Comparison of ENCODE assay signal across 8 cellular contexts in genomic region chr2:208254871-208255556, GRCh38. TPM values are rescaled to one million over a fixed set of nuclear protein-coding genes. Genes with fewer than 3 reads are reported as not detected.
DNase-seq lines count a peak whose midpoint lies in the region; ATAC-seq and TF ChIP-seq lines count a peak whose summit lies in the region.

Gene IDH1, minus strand, starts transcription at chr2:208255071. Its CDS starts 3,520 bp downstream, at chr2:208251551.

- TF ChIP-seq CTCF in CD14-positive monocyte (IDR thresholded peaks at IDR 0.05) = no peak
- peak; percentile 58 to 76 (median 68) for TF ChIP-seq CTCF in right lobe of liver (IDR thresholded peaks at IDR 0.05)

- peaks cover 49% of the 10 kb centered on the region for H3K4me1 Mint-ChIP-seq in CD14-positive monocyte
- peaks cover 39% of the 10 kb centered on the region for H3K4me1 Mint-ChIP-seq in dendritic cell treated with granulocyte-macrophage colony-stimulating factor and Interleukin-4, amounts not matched to agents 40 ng/mL and 50 ng/mL, for 4 days (ENCODE audit: low read depth)

- H3K4me1 ChIP-seq in right lobe of liver = peaks cover 0 to 32% (median 11%) of the 10 kb centered on the region in 4 donors

- ATAC-seq in GM19328 (IDR thresholded peaks at IDR 0.05; ENCODE audit: unreplicated experiment) (peak; percentile 80), HG03520 (IDR thresholded peaks at IDR 0.05; ENCODE audit: unreplicated experiment) (peak; percentile 71), right lobe of liver (peak; percentile 83 to 93 (median 86))

- no peaks in the 10 kb centered on the region for H3K27me3 ChIP-seq in right lobe of liver

- no peaks in the 10 kb centered on the region for H3K27me3 Mint-ChIP-seq in CD14-positive monocyte (ENCODE audit: low read depth in 3 of 3)
- no peaks in the 10 kb centered on the region for H3K27me3 Mint-ChIP-seq in dendritic cell treated with granulocyte-macrophage colony-stimulating factor and Interleukin-4, amounts not matched to agents 40 ng/mL and 50 ng/mL, for 4 days

- TF ChIP-seq POLR2A in right lobe of liver (IDR thresholded peaks at IDR 0.05) = peak; percentile 81

- H3K36me3 Mint-ChIP-seq in CD14-positive monocyte = peaks cover 11 to 12% of the 10 kb centered on the region in 2 donors
- peaks cover 46% of the 10 kb centered on the region for H3K36me3 Mint-ChIP-seq in dendritic cell treated with granulocyte-macrophage colony-stimulating factor and Interleukin-4, amounts not matched to agents 40 ng/mL and 50 ng/mL, for 4 days (ENCODE audit: low read depth)

- peaks cover 0 to 36% (median 2%) of the 10 kb centered on the region in 4 donors for H3K36me3 ChIP-seq in right lobe of liver

- H3K4me3 Mint-ChIP-seq in CD14-positive monocyte = peak within 1 kb of the TSS; percentile 88 to 97
- H3K4me3 Mint-ChIP-seq in dendritic cell treated with granulocyte-macrophage colony-stimulating factor and Interleukin-4, amounts not matched to agents 40 ng/mL and 50 ng/mL, for 4 days = peak within 1 kb of the TSS; percentile 96

- peaks cover 0 to 4% (median 0%) of the 10 kb centered on the region in 7 donors for H3K9me3 Mint-ChIP-seq in CD14-positive monocyte
- H3K9me3 Mint-ChIP-seq in dendritic cell treated with granulocyte-macrophage colony-stimulating factor and Interleukin-4, amounts not matched to agents 40 ng/mL and 50 ng/mL, for 4 days = no peaks in the 10 kb centered on the region

- H3K9me3 ChIP-seq in right lobe of liver = no peaks in the 10 kb centered on the region

- intact Hi-C loops in CD14-positive monocyte (cut with micrococcal nuclease) = loop anchor here (2.0 to 10.0 kb wide), 4 partner anchors 14 to 1490 kb away; partner anchors contain the start of genes FASTKD2 (in 1 of the 2) and MDH1B (in 1 of the 2)
- intact Hi-C loops in dendritic cell treated with granulocyte-macrophage colony-stimulating factor and Interleukin-4, amounts not matched to agents 40 ng/mL and 50 ng/mL, for 4 days (cut with micrococcal nuclease) = loop anchor here (1.0 to 2.0 kb wide), 4 partner anchors 10 to 152 kb away; no protein-coding TSS in a partner anchor
- intact Hi-C loops in right lobe of liver (cut with DNase I) = loop anchor here in 1 of 2 donors (10.0 kb wide), 1 partner anchor 80 kb away; no protein-coding TSS in a partner anchor

- H3K27ac Mint-ChIP-seq in CD14-positive monocyte = peak within 1 kb of the TSS; percentile 65 to 96 (median 88)
- peak within 1 kb of the TSS; percentile 86 for H3K27ac Mint-ChIP-seq in dendritic cell treated with granulocyte-macrophage colony-stimulating factor and Interleukin-4, amounts not matched to agents 40 ng/mL and 50 ng/mL, for 4 days

- DNase-seq in CD14-positive monocyte (ENCODE audit: low spot score) = peak; percentile 84
- peak; percentile 93 for DNase-seq in NCI-H748 (lab: John Stamatoyannopoulos, UW; ENCODE audit: unreplicated experiment)
- peak; percentile 91 to 92 for DNase-seq in activated CD4-positive, alpha-beta T cell treated with anti-CD3 and anti-CD28 coated beads, Interleukin-2, amount 50 U/mL, for 24 hours (ENCODE audit: low read depth in 1 of 2, low spot score in 1 of 2)
- DNase-seq in right lobe of liver = peak; percentile 98 to 99 (median 98)
- peak; percentile 86 to 99 for DNase-seq in stimulated activated CD4-positive, alpha-beta T cell treated with anti-CD3 and anti-CD28 coated beads, Interleukin-4, amount 100 ng/mL, for 4 hours

- peak within 1 kb of the TSS; percentile 68 to 73 (median 69) for H3K27ac ChIP-seq in right lobe of liver

- WGBS in right lobe of liver (ENCODE audit: insufficient coverage, low coverage, low lambda C conversion rate, missing lambda C conversion rate) = under 1% methylated on average over 22 of the region's 48 CpGs

- peak within 1 kb of the TSS; percentile 84 to 96 (median 95) for H3K4me3 ChIP-seq in right lobe of liver

RNA-seq across cellular contexts. Expression of gene IDH1, which starts in this region (rescaled TPM):
- polyA plus RNA-seq in CD14-positive monocyte = 100 to 1,000 TPM; 115 to 120 TPM
- total RNA-seq in right lobe of liver = 100 to 1,000 TPM; 147 to 682 (median 184) TPM

Comparison
In these comparisons a context has a peak if more than half of its experiments do, and no peak if none do; other contexts are left out.
1. Peak in every context shown above with its lines: DNase-seq, ATAC-seq, H3K4me3 ChIP-seq and H3K27ac ChIP-seq.